In the genomic region with DNA sequence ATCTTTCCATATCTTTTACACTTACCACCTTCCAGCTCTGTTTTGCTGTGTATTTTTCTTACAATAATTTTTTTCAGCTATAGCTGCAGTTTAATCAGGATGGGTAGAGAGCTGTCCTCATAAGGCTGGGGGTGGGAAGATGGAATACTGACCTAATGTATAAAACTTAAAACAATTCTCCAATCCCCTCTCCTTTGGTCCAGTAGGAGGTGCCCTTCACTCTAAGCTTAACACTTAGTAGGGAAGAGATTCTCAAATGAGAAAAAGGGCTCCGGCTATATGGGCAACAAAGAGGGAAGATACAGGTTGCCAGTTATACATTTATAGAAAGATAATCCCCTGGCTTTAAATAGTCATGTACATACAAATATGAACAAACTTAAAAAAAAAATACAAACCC, we compare ENCODE assay signal across 11 cellular contexts. TPM values are rescaled to one million over a fixed set of nuclear protein-coding genes. Genes with fewer than 3 reads are reported as not detected.
A peak's percentile ranks its signal among the peaks of the same experiment; 100 is the strongest.
DNase-seq lines count a peak whose midpoint lies in the region; ATAC-seq and TF ChIP-seq lines count a peak whose summit lies in the region.
"Had no signal": no experiment of that assay in that cellular context is flagged by ENCODE, and none has a peak within 500 bp of the region (broad histone marks: within the 10 kb centered on the region; RNA-seq: fewer than 3 reads in every experiment).

No MANE protein-coding gene starts in this region.

- H3K27ac Mint-ChIP-seq in effector memory CD8-positive, alpha-beta T cell = no peak overlapping the region

- H3K4me1 ChIP-seq in PC-3 (ENCODE audit: insufficient read depth, low read length) = peaks cover 15% of the 10 kb centered on the region

- H2AFZ ChIP-seq in PC-3 (ENCODE audit: low read length) = no peak overlapping the region

- peaks cover 53% of the 10 kb centered on the region for H3K79me2 ChIP-seq in PC-3 (ENCODE audit: low read length)

- intact Hi-C loops in PC-3 (cut with micrococcal nuclease) = no loop called here

- H3K4me1 Mint-ChIP-seq in effector memory CD8-positive, alpha-beta T cell (ENCODE audit: low read depth in 2 of 2) = peaks cover 15 to 20% of the 10 kb centered on the region in 2 donors

- TF ChIP-seq CTCF in 22Rv1 (IDR thresholded peaks at IDR 0.05) (peak; percentile 45), PC-3 (conservative IDR thresholded peaks at IDR 0.05; ENCODE audit: low read depth, low read length) (peak; percentile 60; the same call in 1 of the 2 replicates), epithelial cell of esophagus (IDR thresholded peaks at IDR 0.05; ENCODE audit: insufficient read depth, low read depth, low read length, missing control alignments) (peak; percentile 27)

- no peak overlapping the region for H3K4me3 Mint-ChIP-seq in effector memory CD8-positive, alpha-beta T cell

- peaks cover 27% of the 10 kb centered on the region for H3K36me3 Mint-ChIP-seq in effector memory CD8-positive, alpha-beta T cell (ENCODE audit: insufficient read depth)

- no peaks in the 10 kb centered on the region for H3K27me3 ChIP-seq in PC-3 (ENCODE audit: low read length)

- no peaks in the 10 kb centered on the region for H3K9me3 Mint-ChIP-seq in effector memory CD8-positive, alpha-beta T cell
- H3K9me3 Mint-ChIP-seq: CD8-positive, alpha-beta memory T cell had no signal

- no peak overlapping the region for H3K4me2 ChIP-seq in PC-3 (ENCODE audit: low read length)

- no TSS peak for BruUV-seq in PC-3 (replicated peaks; lab: Mats Ljungman, UMichigan)

- CTCF ChIA-PET in PC-3 (lab: Charles Lee) = no interaction called here

- H3K36me3 ChIP-seq in PC-3 (ENCODE audit: low read depth, low read length) = peaks cover 38% of the 10 kb centered on the region

- no peaks in the 10 kb centered on the region for H3K9me2 ChIP-seq in PC-3 (replicated peaks; ENCODE audit: low read length)

- ATAC-seq in PC-3 (no peak), GM18502 (IDR thresholded peaks at IDR 0.05; ENCODE audit: poor library complexity, unreplicated experiment) (no peak), GM19455 (IDR thresholded peaks at IDR 0.05; ENCODE audit: unreplicated experiment) (no peak), HG02970 (IDR thresholded peaks at IDR 0.05; ENCODE audit: low FRiP score, unreplicated experiment) (no peak)
- ATAC-seq in effector memory CD8-positive, alpha-beta T cell (replicated peaks) = no peak

- H4K20me1 ChIP-seq in PC-3 (ENCODE audit: low read length) = peaks cover 8% of the 10 kb centered on the region; the same call in 1 of the 2 replicates

- H3K4me3 ChIP-seq in PC-3 (ENCODE audit: low read length) = no peak overlapping the region
- H3K4me3 ChIP-seq in epithelial cell of esophagus (ENCODE audit: low read length) = no peak overlapping the region
- H3K4me3 ChIP-seq: lung had no signal

- no peaks in the 10 kb centered on the region for H3K9me3 ChIP-seq in PC-3 (ENCODE audit: low read length)

- POLR2A ChIA-PET in PC-3 (lab: Charles Lee; ENCODE audit: unreplicated experiment) = no interaction called here

- no peaks in the 10 kb centered on the region for H3K27me3 Mint-ChIP-seq in effector memory CD8-positive, alpha-beta T cell
- H3K27me3 Mint-ChIP-seq: CD8-positive, alpha-beta memory T cell had no signal

- H3K9ac ChIP-seq in PC-3 (ENCODE audit: low read length) = no peak overlapping the region

- DNase-seq in GM03348 (ENCODE audit: low spot score) (peak; percentile 12), PC-3 (peak; percentile 31), epithelial cell of esophagus (ENCODE audit: low read depth) (peak; percentile 25)
- no peak for DNase-seq in effector memory CD8-positive, alpha-beta T cell
- DNase-seq: CD8-positive, alpha-beta memory T cell had no signal

- H3F3A ChIP-seq in PC-3 (ENCODE audit: low read length, unreplicated experiment) = no peaks in the 10 kb centered on the region

- H3K27ac ChIP-seq in 22Rv1 = peak overlapping the region; percentile 73; the same call in 1 of the 2 replicates
- no peak overlapping the region for H3K27ac ChIP-seq in PC-3 (ENCODE audit: low read length)

RNA-seq across cellular contexts. Expression of a gene that starts 2.8 kb away (rescaled TPM):
- total RNA-seq in PC-3 (2014; rRNA removed) = 19.2 and 30.6 TPM in 2 replicates

RNA-seq across cellular contexts. Expression of a gene that starts 3.2 kb away (rescaled TPM):
- 103 and 108 TPM in 2 replicates for total RNA-seq in PC-3 (2014; rRNA removed)

RNA-seq across cellular contexts. Expression of a gene that starts 8.7 kb away (rescaled TPM):
- total RNA-seq in PC-3 (2014; rRNA removed) = 45.1 and 47.4 TPM in 2 replicates

RNA-seq across cellular contexts. Expression of a gene that starts 22.1 kb away (rescaled TPM):
- total RNA-seq in PC-3 (2014; rRNA removed) = 0.04 and 0.17 TPM in 2 replicates
- total RNA-seq: frontal cortex had no signal

Comparison
In these comparisons a context has a peak if more than half of its experiments do, and no peak if none do; other contexts are left out.
1. DNase-seq: peak in GM03348 (single experiment), PC-3 (single experiment) and epithelial cell of esophagus (single experiment); none in effector memory CD8-positive, alpha-beta T cell (0 of 3).
2. Peak in every context shown above with its lines, with median percentiles within 50 percentile points of each other: CTCF ChIP-seq.